Comparison of ENCODE assay signal across 15 cellular contexts in the genomic region with DNA sequence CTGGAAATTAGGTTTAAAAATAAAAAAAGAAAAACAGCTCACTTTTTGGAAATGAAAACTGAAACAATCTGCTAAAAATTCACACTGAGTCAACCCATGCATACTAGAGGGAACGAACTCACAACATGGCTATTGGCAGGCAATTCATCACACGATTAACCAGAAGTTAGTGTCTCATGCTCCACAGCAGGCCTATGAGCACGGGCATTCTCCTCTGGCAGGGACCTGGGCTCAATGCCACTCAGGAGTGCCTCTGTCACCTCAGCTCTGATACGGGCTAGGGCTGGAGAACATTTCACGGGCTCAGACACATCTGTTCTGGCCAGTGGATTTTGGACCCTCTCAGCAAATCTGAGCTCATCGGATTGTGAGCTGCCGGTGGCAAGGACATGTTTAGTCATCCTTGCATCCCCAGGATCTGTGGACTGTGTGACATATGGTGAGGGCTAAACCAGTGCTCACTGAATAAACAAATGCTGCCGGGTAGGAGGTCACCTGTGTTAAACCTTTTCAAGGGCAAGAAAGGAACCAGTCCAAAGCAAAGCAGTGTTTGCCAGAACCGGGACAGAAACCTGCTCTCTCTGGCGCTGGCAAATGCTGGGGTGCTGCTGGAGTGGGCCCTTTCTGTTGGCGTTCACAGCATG. TPM values are rescaled to one million over a fixed set of nuclear protein-coding genes. Genes with fewer than 3 reads are reported as not detected.
DNase-seq lines count a peak whose midpoint lies in the region; ATAC-seq, FAIRE-seq and TF ChIP-seq lines count a peak whose summit lies in the region.
"Had no signal": no experiment of that assay in that cellular context is flagged by ENCODE, and none has a peak within 500 bp of the region (broad histone marks: within the 10 kb centered on the region; RNA-seq: fewer than 3 reads in every experiment).

No MANE protein-coding gene starts in this region.

- no peaks in the 10 kb centered on the region for H3K9me3 Mint-ChIP-seq in chondrocyte (ENCODE audit: low read depth)
- no peaks in the 10 kb centered on the region for H3K9me3 Mint-ChIP-seq in nephron progenitor cell

- intact Hi-C loops in HepG2 (cut with micrococcal nuclease; ENCODE audit: unreplicated experiment): loop anchor here (1.0 kb wide), 3 partner anchors 40 to 143 kb away; a partner anchor contains a TSS

- in situ Hi-C loops in HepG2 (cut with HindIII; ENCODE audit: extremely low pct_ligation_motif_present, low pct_unique_long_range_greater_than_20kb): no loop called here

- TF ChIP-seq EP300 in HepG2 (IDR thresholded peaks at IDR 0.05; ENCODE audit: low read depth in 2 of 2, low read length in 2 of 2) (0 out of 4 replicates have a peak, but pooled peaks of 1 of the 2 experiments have one; percentile 57), HepG2 (CRISPR knock-in tag; IDR thresholded peaks at IDR 0.05; ENCODE audit: borderline replicate concordance) (no peak; the same call in none of the 2 replicates)

- no peaks in the 10 kb centered on the region for H3K79me2 ChIP-seq in HepG2 (ENCODE audit: insufficient read depth, low read length)

- H3K27ac ChIP-seq in HepG2 (ENCODE audit: extremely low read length, insufficient read depth, low read length): peak overlapping the region; percentile 77
- H3K27ac ChIP-seq: left lung had no signal

- H3K4me3 Mint-ChIP-seq in chondrocyte (ENCODE audit: unreplicated experiment) (no peak overlapping the region), nephron progenitor cell (no peak overlapping the region)

- H3K36me3 Mint-ChIP-seq in chondrocyte (ENCODE audit: low read depth): peaks cover 41% of the 10 kb centered on the region
- H3K36me3 Mint-ChIP-seq in nephron progenitor cell (ENCODE audit: low read depth): peaks cover 79% of the 10 kb centered on the region

- FAIRE-seq in HepG2 (lab: Jason Lieb, UNC): peak; percentile 89

- 42% methylated on average over 6 of the region's 11 CpGs for WGBS in HepG2 (ENCODE audit: low lambda C conversion rate)

- H3K4me1 ChIP-seq in HepG2 (ENCODE audit: insufficient read depth, low read length): peaks cover 24% of the 10 kb centered on the region

- H3K27me3 ChIP-seq in HepG2 (ENCODE audit: control insufficient read depth in 1 of 2, insufficient read depth in 2 of 2, low read length in 2 of 2): no peaks in the 10 kb centered on the region
- H3K27me3 ChIP-seq: left lung had no signal

- ATAC-seq in HepG2 (peak; percentile 99), GM18511 (IDR thresholded peaks at IDR 0.05; ENCODE audit: unreplicated experiment) (no peak), HG03521 (IDR thresholded peaks at IDR 0.05; ENCODE audit: unreplicated experiment) (no peak), HG03039 (IDR thresholded peaks at IDR 0.05; ENCODE audit: unreplicated experiment) (no peak)
- ATAC-seq: left lung had no signal

- peak overlapping the region; percentile 26 for H3K9ac ChIP-seq in HepG2 (ENCODE audit: insufficient read depth, low read depth, low read length)

- BruUV-seq in HepG2 (replicated peaks; lab: Mats Ljungman, UMichigan): no TSS peak

- TF ChIP-seq CTCF in chondrocyte (IDR thresholded peaks at IDR 0.05) (no peak), HepG2 (CRISPR knock-in tag; IDR thresholded peaks at IDR 0.05) (0 out of 2 replicates have a peak, but pooled peaks have one; percentile 12), nephron progenitor cell (IDR thresholded peaks at IDR 0.05) (no peak)

- no peaks in the 10 kb centered on the region for H4K20me1 ChIP-seq in HepG2 (ENCODE audit: insufficient read depth, low read length)

- H3K4me2 ChIP-seq in HepG2 (ENCODE audit: low read depth, low read length): peak overlapping the region; percentile 54

- H3K27ac Mint-ChIP-seq in chondrocyte (ENCODE audit: unreplicated experiment): peak overlapping the region; percentile 45
- H3K27ac Mint-ChIP-seq in nephron progenitor cell: no peak overlapping the region

- peak; percentile 33; the same call in 1 of the 2 replicates for TF ChIP-seq RAD21 in HepG2 (CRISPR knock-in tag; IDR thresholded peaks at IDR 0.05)

- H2AFZ ChIP-seq in HepG2 (ENCODE audit: low read length): no peak overlapping the region

- no peaks in the 10 kb centered on the region for H3K27me3 Mint-ChIP-seq in chondrocyte (ENCODE audit: low read depth)
- peaks cover 2% of the 10 kb centered on the region for H3K27me3 Mint-ChIP-seq in nephron progenitor cell (ENCODE audit: low read depth, poor library complexity)

- CTCF ChIA-PET in HepG2 (lab: Yijun Ruan, JAX; ENCODE audit: low intra/inter-chr PET ratio, low total read pairs): no interaction called here

- H3K9me3 ChIP-seq in HepG2 (ENCODE audit: low read length): no peaks in the 10 kb centered on the region
- H3K9me3 ChIP-seq: left lung had no signal

- peaks cover 28 to 84% of the 10 kb centered on the region in 2 experiments for H3K36me3 ChIP-seq in HepG2 (replicated peaks in 1 of 2; ENCODE audit: control insufficient read depth in 1 of 2, insufficient read depth in 2 of 2, low read length in 2 of 2)

- peak; percentile 17 for DNase-seq in stimulated activated CD4-positive, alpha-beta T cell treated with anti-CD3 and anti-CD28 coated beads, Interleukin-1b, Interleukin-23, amount 100 ng/mL, for 48 hours
- no peak for DNase-seq in stimulated activated CD4-positive, alpha-beta T cell treated with anti-CD3 and anti-CD28 coated beads, Interleukin-4, amount 100 ng/mL, for 24 hours
- DNase-seq in chondrocyte (ENCODE audit: low spot score): no peak
- DNase-seq in HepG2 (ENCODE audit: low spot score): peak; percentile 94
- no peak for DNase-seq in nephron progenitor cell
- DNase-seq: AML-193; cortex of kidney; KG1; left lung; NCI-H1930; stimulated activated CD4-positive, alpha-beta T cell treated with anti-CD3 and anti-CD28 coated beads, Interleukin-15, amount 100 ng/mL, for 24 hours; stimulated activated CD8-positive, alpha-beta memory T cell treated with anti-CD3 and anti-CD28 coated beads, Interleukin-4, amount 100 ng/mL, for 48 hours had no signal

- H3K4me3 ChIP-seq in HepG2 (replicated peaks in 1 of 3; ENCODE audit: insufficient read depth in 1 of 3, low read depth in 2 of 3, low read length in 3 of 3): peak overlapping the region in 1 of 3 experiments; percentile 17; a peak in 1 of 6 replicates
- H3K4me3 ChIP-seq: left lung had no signal

- peak in 1 of 2 experiments; percentile 31; a peak in 1 of 4 replicates for TF ChIP-seq POLR2A in HepG2 (IDR thresholded peaks at IDR 0.05; ENCODE audit: insufficient read depth in 1 of 2, low read depth in 2 of 2, low read length in 2 of 2)

- H3K4me1 Mint-ChIP-seq in chondrocyte (ENCODE audit: low read depth) (no peaks in the 10 kb centered on the region), nephron progenitor cell (no peaks in the 10 kb centered on the region)

- POLR2A ChIA-PET in HepG2 (lab: Yijun Ruan, JAX): interaction anchor here (0.6 to 1.7 kb wide), 9 partner anchors 11 to 142 kb away, joined by 3 to 10 read pairs (median 5); a partner anchor contains a TSS

RNA-seq across cellular contexts. Expression of a gene that starts 40.1 kb away (rescaled TPM):
- total RNA-seq in chondrocyte (13.1 to 17.4 TPM (median 13.9 TPM) in 3 replicates), HepG2 (2016; rRNA removed; fragmentation: Illumina TruSeq; extraction: Trizol) (19.2 and 26.3 TPM in 2 replicates)
- 6.3 TPM in 2 replicates for total RNA-seq in HepG2 (2016; cell fraction: cytosol; rRNA removed; fragmentation: Illumina TruSeq; extraction: Trizol; ENCODE audit: low read depth)
- 18.7 and 24.8 TPM in 2 replicates for total RNA-seq in HepG2 (2016; cell fraction: insoluble cytoplasmic fraction; rRNA removed; fragmentation: Illumina TruSeq; extraction: Trizol)
- 8.1 and 8.7 TPM in 2 replicates for total RNA-seq in HepG2 (2016; cell fraction: membrane; rRNA removed; fragmentation: Illumina TruSeq; extraction: Trizol)
- 26.9 and 33.4 TPM in 2 replicates for total RNA-seq in HepG2 (2016; cell fraction: nucleus; rRNA removed; fragmentation: Illumina TruSeq; extraction: Trizol)
- polyA plus RNA-seq in HepG2 (2011; rRNA removed): 13.2 and 13.6 TPM in 2 replicates
- polyA plus RNA-seq in HepG2 (2011; cell fraction: cytosol; rRNA removed): 10.1 and 11.6 TPM in 2 replicates
- polyA plus RNA-seq in HepG2 (2011; cell fraction: nucleus; rRNA removed): 13.4 and 15.1 TPM in 2 replicates
- polyA plus RNA-seq in HepG2 (2012): 13.5 and 15.5 TPM in 2 replicates
- 1.0 and 1.3 TPM in 2 replicates for polyA plus RNA-seq in HepG2 (2016; cell fraction: cytosol; fragmentation: Illumina TruSeq; extraction: Trizol; ENCODE audit: low read depth)
- 19.3 and 20.6 TPM in 2 replicates for polyA plus RNA-seq in HepG2 (2016; cell fraction: insoluble cytoplasmic fraction; fragmentation: Illumina TruSeq; extraction: Trizol; ENCODE audit: low read depth)
- polyA plus RNA-seq in HepG2 (2016; cell fraction: membrane; fragmentation: Illumina TruSeq; extraction: Trizol; ENCODE audit: low read depth): 2.3 and 3.0 TPM in 2 replicates
- 28.5 and 29.9 TPM in 2 replicates for polyA plus RNA-seq in HepG2 (2016; cell fraction: nucleus; fragmentation: Illumina TruSeq; extraction: Trizol; ENCODE audit: insufficient read depth, low read depth)
- polyA minus RNA-seq in HepG2 (2011; rRNA and poly(A)+ RNA removed; ENCODE audit: low replicate concordance): 29.5 and 34.2 TPM in 2 replicates
- polyA minus RNA-seq in HepG2 (2011; cell fraction: cytosol; rRNA and poly(A)+ RNA removed): 26.9 and 33.1 TPM in 2 replicates
- 65.7 and 71.6 TPM in 2 replicates for polyA minus RNA-seq in HepG2 (2011; cell fraction: nucleus; rRNA and poly(A)+ RNA removed)

RNA-seq across cellular contexts. Expression of a gene that starts 44.5 kb away (rescaled TPM):
- 747 to 937 TPM (median 759 TPM) in 3 replicates for total RNA-seq in chondrocyte
- total RNA-seq in HepG2 (2016; rRNA removed; fragmentation: Illumina TruSeq; extraction: Trizol): 2,690 and 3,176 TPM in 2 replicates
- 3,443 and 3,899 TPM in 2 replicates for total RNA-seq in HepG2 (2016; cell fraction: cytosol; rRNA removed; fragmentation: Illumina TruSeq; extraction: Trizol; ENCODE audit: low read depth)
- total RNA-seq in HepG2 (2016; cell fraction: insoluble cytoplasmic fraction; rRNA removed; fragmentation: Illumina TruSeq; extraction: Trizol): 2,643 and 3,338 TPM in 2 replicates
- total RNA-seq in HepG2 (2016; cell fraction: membrane; rRNA removed; fragmentation: Illumina TruSeq; extraction: Trizol): 5,731 and 5,852 TPM in 2 replicates
- total RNA-seq in HepG2 (2016; cell fraction: nucleus; rRNA removed; fragmentation: Illumina TruSeq; extraction: Trizol): 895 and 969 TPM in 2 replicates
- polyA plus RNA-seq in HepG2 (2011; rRNA removed): 2,639 and 3,319 TPM in 2 replicates
- 3,964 and 5,129 TPM in 2 replicates for polyA plus RNA-seq in HepG2 (2011; cell fraction: cytosol; rRNA removed)
- 933 and 1,313 TPM in 2 replicates for polyA plus RNA-seq in HepG2 (2011; cell fraction: nucleus; rRNA removed)
- polyA plus RNA-seq in HepG2 (2012): 4,478 and 4,556 TPM in 2 replicates
- polyA plus RNA-seq in HepG2 (2016; cell fraction: cytosol; fragmentation: Illumina TruSeq; extraction: Trizol; ENCODE audit: low read depth): 4,871 and 5,001 TPM in 2 replicates
- polyA plus RNA-seq in HepG2 (2016; cell fraction: insoluble cytoplasmic fraction; fragmentation: Illumina TruSeq; extraction: Trizol; ENCODE audit: low read depth): 3,512 and 4,058 TPM in 2 replicates
- 5,657 and 5,670 TPM in 2 replicates for polyA plus RNA-seq in HepG2 (2016; cell fraction: membrane; fragmentation: Illumina TruSeq; extraction: Trizol; ENCODE audit: low read depth)
- 1,685 and 1,837 TPM in 2 replicates for polyA plus RNA-seq in HepG2 (2016; cell fraction: nucleus; fragmentation: Illumina TruSeq; extraction: Trizol; ENCODE audit: insufficient read depth, low read depth)
- polyA minus RNA-seq in HepG2 (2011; rRNA and poly(A)+ RNA removed; ENCODE audit: low replicate concordance): 161 and 446 TPM in 2 replicates
- polyA minus RNA-seq in HepG2 (2011; cell fraction: cytosol; rRNA and poly(A)+ RNA removed): 641 and 802 TPM in 2 replicates
- polyA minus RNA-seq in HepG2 (2011; cell fraction: nucleus; rRNA and poly(A)+ RNA removed): 344 and 614 TPM in 2 replicates

Comparison
In these comparisons a context has a peak if more than half of its experiments do, and no peak if none do; other contexts are left out.
1. DNase-seq: peak in stimulated activated CD4-positive, alpha-beta T cell treated with anti-CD3 and anti-CD28 coated beads, Interleukin-1b, Interleukin-23, amount 100 ng/mL, for 48 hours (single experiment) and HepG2 (single experiment); none in stimulated activated CD4-positive, alpha-beta T cell treated with anti-CD3 and anti-CD28 coated beads, Interleukin-4, amount 100 ng/mL, for 24 hours (single experiment), chondrocyte (single experiment) and nephron progenitor cell (single experiment).